In the genomic region with DNA sequence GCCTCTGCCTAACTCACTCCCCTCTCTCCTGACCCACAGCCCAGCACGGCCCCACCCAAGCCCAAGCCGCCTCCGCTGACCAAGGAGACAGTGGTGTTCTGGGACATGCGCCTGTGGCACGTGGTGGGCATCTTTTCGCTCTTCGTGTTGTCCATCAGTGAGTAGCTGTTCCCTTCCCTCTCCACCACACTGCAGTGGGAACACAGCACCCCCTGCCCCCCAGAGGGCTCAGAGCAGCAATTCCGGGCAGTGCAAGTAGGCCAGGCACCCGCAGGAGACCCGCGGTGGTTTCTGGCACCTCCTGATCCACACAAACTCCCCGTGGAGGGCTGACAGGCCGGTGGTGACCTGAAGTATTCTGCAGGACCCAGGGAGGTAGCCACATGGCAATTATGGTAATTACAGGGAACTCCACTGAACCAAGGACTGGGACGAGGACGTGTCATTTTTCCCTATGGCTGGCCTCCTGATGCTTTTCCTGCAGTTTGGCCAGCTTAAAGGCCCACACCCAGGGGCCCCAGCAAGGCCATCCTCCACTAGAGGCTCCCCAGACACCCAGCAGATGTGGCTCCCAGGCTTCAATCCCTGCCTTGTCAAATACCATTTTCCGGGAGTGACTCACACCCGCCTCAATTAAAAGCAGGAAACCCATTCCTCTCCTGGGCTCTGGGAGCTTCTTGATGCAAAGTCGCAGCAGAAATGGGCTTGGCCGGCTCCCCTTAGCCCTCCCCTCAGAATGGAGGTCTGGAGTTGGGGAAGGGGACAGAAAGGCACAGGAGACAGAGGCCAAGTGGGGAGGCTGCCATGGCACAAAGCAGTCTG, we compare ENCODE assay signal across 10 cellular contexts. TPM values are rescaled to one million over a fixed set of nuclear protein-coding genes. Genes with fewer than 3 reads are reported as not detected.
A peak's percentile ranks its signal among the peaks of the same experiment; 100 is the strongest.
DNase-seq lines count a peak whose midpoint lies in the region; ATAC-seq and TF ChIP-seq lines count a peak whose summit lies in the region.
"Had no signal": no experiment of that assay in that cellular context is flagged by ENCODE, and none has a peak within 500 bp of the region (broad histone marks: within the 10 kb centered on the region; RNA-seq: fewer than 3 reads in every experiment).

No MANE protein-coding gene starts in this region.

- no peaks in the 10 kb centered on the region for H3K9me3 ChIP-seq in heart right ventricle
- H3K9me3 ChIP-seq in PC-3 (ENCODE audit: low read length) = no peaks in the 10 kb centered on the region
- H3K9me3 ChIP-seq in upper lobe of right lung = no peaks in the 10 kb centered on the region
- no peaks in the 10 kb centered on the region for H3K9me3 ChIP-seq in tibial nerve
- H3K9me3 ChIP-seq: SJSA1 had no signal

- DNase-seq in Right ventricle myocardium superior (peak; percentile 37), heart right ventricle (no peak), PC-3 (peak; percentile 85), glutamatergic neuron (peak; percentile 19), upper lobe of right lung (peak; percentile 52), tibial nerve (ENCODE audit: low spot score in 2 of 2) (no peak), DMS153 treated with DMSO at 0.1 percent for 48 hours (lab: John Stamatoyannopoulos, UW; ENCODE audit: unreplicated experiment) (no peak), activated gamma-delta T cell (lab: John Stamatoyannopoulos, UW) (no peak)

- no peak overlapping the region for H3K9ac ChIP-seq in PC-3 (ENCODE audit: low read length)

- H3K4me3 ChIP-seq in heart right ventricle (no peak overlapping the region), PC-3 (ENCODE audit: low read length) (no peak overlapping the region), upper lobe of right lung (no peak overlapping the region), tibial nerve (no peak overlapping the region)
- H3K4me3 ChIP-seq: dorsolateral prefrontal cortex, SJSA1 had no signal

- peaks cover 0 to 28% (median 0%) of the 10 kb centered on the region in 7 donors for H3K27me3 ChIP-seq in heart right ventricle
- no peaks in the 10 kb centered on the region for H3K27me3 ChIP-seq in PC-3 (ENCODE audit: low read length)
- H3K27me3 ChIP-seq in upper lobe of right lung = peaks cover 13% of the 10 kb centered on the region
- peaks cover 0 to 8% of the 10 kb centered on the region in 2 donors for H3K27me3 ChIP-seq in tibial nerve

- POLR2A ChIA-PET in PC-3 (lab: Charles Lee; ENCODE audit: unreplicated experiment) = no interaction called here

- TF ChIP-seq POLR2A in tibial nerve (IDR thresholded peaks at IDR 0.05) = no peak

- H3K4me1 Mint-ChIP-seq in glutamatergic neuron (ENCODE audit: low read depth, unreplicated experiment) = peaks cover 17% of the 10 kb centered on the region

- H3K27ac Mint-ChIP-seq in glutamatergic neuron (ENCODE audit: unreplicated experiment) = no peak overlapping the region

- H3K36me3 Mint-ChIP-seq in glutamatergic neuron (ENCODE audit: unreplicated experiment) = no peaks in the 10 kb centered on the region

- TF ChIP-seq CTCF in heart right ventricle (IDR thresholded peaks at IDR 0.05) = no peak
- peak; percentile 44; the same call in 1 of the 2 replicates for TF ChIP-seq CTCF in PC-3 (conservative IDR thresholded peaks at IDR 0.05; ENCODE audit: low read depth, low read length)
- no peak for TF ChIP-seq CTCF in glutamatergic neuron (IDR thresholded peaks at IDR 0.05; ENCODE audit: partially characterized antibody, unreplicated experiment)
- no peak for TF ChIP-seq CTCF in upper lobe of right lung (IDR thresholded peaks at IDR 0.05)
- TF ChIP-seq CTCF in tibial nerve (IDR thresholded peaks at IDR 0.05) = no peak

- intact Hi-C loops in Right ventricle myocardium superior (cut with DNase I) = loop anchor here (5.0 to 10.0 kb wide), 3 partner anchors 139 to 299 kb away; no protein-coding TSS in a partner anchor
- intact Hi-C loops in heart right ventricle (cut with DNase I) = loop anchor here (1.0 to 10.0 kb wide), 10 partner anchors 141 to 619 kb away; no protein-coding TSS in a partner anchor
- intact Hi-C loops in PC-3 (cut with micrococcal nuclease) = loop anchor here (1.0 kb wide), 2 partner anchors 189 to 203 kb away; no protein-coding TSS in a partner anchor
- intact Hi-C loops in upper lobe of right lung (cut with DNase I) = loop anchor here (5.0 kb wide), 1 partner anchor 191 kb away; no protein-coding TSS in a partner anchor

- no peaks in the 10 kb centered on the region for H3K9me2 ChIP-seq in PC-3 (replicated peaks; ENCODE audit: low read length)

- no peaks in the 10 kb centered on the region for H3K9me3 Mint-ChIP-seq in glutamatergic neuron (ENCODE audit: unreplicated experiment)

- BruUV-seq in PC-3 (replicated peaks; lab: Mats Ljungman, UMichigan) = no TSS peak

- peak overlapping the region; percentile 31; the same call in 1 of the 2 replicates for H2AFZ ChIP-seq in PC-3 (ENCODE audit: low read length)

- H3K4me1 ChIP-seq in heart right ventricle (peaks cover 3 to 18% (median 8%) of the 10 kb centered on the region in 9 donors), PC-3 (ENCODE audit: insufficient read depth, low read length) (peaks cover 13% of the 10 kb centered on the region), upper lobe of right lung (peaks cover 4% of the 10 kb centered on the region), tibial nerve (peaks cover 0 to 12% (median 6%) of the 10 kb centered on the region in 4 donors)

- 75 to 76% methylated on average over 19 of the region's 19 CpGs for WGBS in heart right ventricle, 2 donors
- WGBS in tibial nerve, 2 donors = 66 to 73% methylated on average over 14 to 19 of the region's 19 CpGs

- H3K27me3 Mint-ChIP-seq in glutamatergic neuron (ENCODE audit: unreplicated experiment) = peaks cover 7% of the 10 kb centered on the region

- no peak overlapping the region for H3K4me3 Mint-ChIP-seq in glutamatergic neuron (ENCODE audit: unreplicated experiment)

- H4K20me1 ChIP-seq in PC-3 (ENCODE audit: low read length) = no peaks in the 10 kb centered on the region

- no peaks in the 10 kb centered on the region for H3K79me2 ChIP-seq in PC-3 (ENCODE audit: low read length)

- TF ChIP-seq EP300 in tibial nerve (IDR thresholded peaks at IDR 0.05) = no peak

- H3K27ac ChIP-seq in heart right ventricle (no peak overlapping the region), PC-3 (ENCODE audit: low read length) (no peak overlapping the region), upper lobe of right lung (no peak overlapping the region), tibial nerve (no peak overlapping the region)
- H3K27ac ChIP-seq: dorsolateral prefrontal cortex, SJSA1 had no signal

- H3K4me2 ChIP-seq in PC-3 (ENCODE audit: low read length) = peak overlapping the region; percentile 65

- no peaks in the 10 kb centered on the region for H3F3A ChIP-seq in PC-3 (ENCODE audit: low read length, unreplicated experiment)

- CTCF ChIA-PET in PC-3 (lab: Charles Lee) = interaction anchor here (0.8 to 2.0 kb wide), 5 partner anchors 9 to 217 kb away, joined by 3 to 11 read pairs (median 4); no protein-coding TSS in a partner anchor

- H3K36me3 ChIP-seq in heart right ventricle (no peaks in the 10 kb centered on the region), PC-3 (ENCODE audit: low read depth, low read length) (no peaks in the 10 kb centered on the region), upper lobe of right lung (no peaks in the 10 kb centered on the region), tibial nerve (no peaks in the 10 kb centered on the region)
- H3K36me3 ChIP-seq: SJSA1 had no signal

- ATAC-seq in Right ventricle myocardium superior (ENCODE audit: poor library complexity) (no peak), heart right ventricle (no peak), PC-3 (peak; percentile 84), upper lobe of right lung (no peak)

RNA-seq across cellular contexts. Expression of a gene that starts 4.8 kb away (rescaled TPM):
- total RNA-seq in Right ventricle myocardium superior (1.00 TPM), heart right ventricle (1 to 10 TPM in 1 of 10 donors, under 1 TPM in 8, not detected in 1; 0.21 to 1.1 (median 0.48) TPM), PC-3 (2014; rRNA removed) (0.52 and 0.66 TPM in 2 replicates), glutamatergic neuron (ENCODE audit: unreplicated experiment) (not detected), upper lobe of right lung (1.7 TPM), tibial nerve (under 1 TPM in 1 of 4 donors, not detected in 3; 0.21 TPM)
- polyA plus RNA-seq in heart right ventricle = 1 to 10 TPM in 1 of 2 donors, under 1 TPM in 1; 0.39 to 1.2 TPM
- total RNA-seq: SJSA1 had no signal

RNA-seq across cellular contexts. Expression of a gene that starts 11.7 kb away (rescaled TPM):
- total RNA-seq in Right ventricle myocardium superior (0.16 TPM), heart right ventricle (under 1 TPM in 8 of 10 donors, not detected in 2; 0.09 to 0.37 (median 0.25) TPM), PC-3 (2014; rRNA removed) (not detected in 2 replicates), glutamatergic neuron (ENCODE audit: unreplicated experiment) (not detected), upper lobe of right lung (0.20 TPM), tibial nerve (under 1 TPM in 2 of 4 donors, not detected in 2; 0.22 to 0.42 TPM)
- under 1 TPM; 0.43 to 0.88 TPM for polyA plus RNA-seq in heart right ventricle
- total RNA-seq: SJSA1 had no signal

RNA-seq across cellular contexts. Expression of a gene that starts 12.5 kb away (rescaled TPM):
- total RNA-seq in Right ventricle myocardium superior (37.0 TPM), heart right ventricle (10 to 100 TPM; 16.3 to 41.6 (median 21.6) TPM), PC-3 (2014; rRNA removed) (30.1 and 36.3 TPM in 2 replicates), glutamatergic neuron (ENCODE audit: unreplicated experiment) (0.51 TPM), upper lobe of right lung (64.5 TPM), tibial nerve (10 to 100 TPM; 13.0 to 20.1 (median 16.4) TPM)
- 100 to 1,000 TPM in 1 of 2 donors, 10 to 100 TPM in 1; 15.6 to 102 TPM for polyA plus RNA-seq in heart right ventricle

Comparison
In these comparisons a context has a peak if more than half of its experiments do, and no peak if none do; other contexts are left out.
1. DNase-seq: peak in Right ventricle myocardium superior (single experiment), PC-3 (single experiment), glutamatergic neuron (single experiment) and upper lobe of right lung (single experiment); none in heart right ventricle (0 of 2), tibial nerve (0 of 2), DMS153 treated with DMSO at 0.1 percent for 48 hours (single experiment) and activated gamma-delta T cell (single experiment).